Comparison of ENCODE assay signal across 24 cellular contexts in the genomic region with DNA sequence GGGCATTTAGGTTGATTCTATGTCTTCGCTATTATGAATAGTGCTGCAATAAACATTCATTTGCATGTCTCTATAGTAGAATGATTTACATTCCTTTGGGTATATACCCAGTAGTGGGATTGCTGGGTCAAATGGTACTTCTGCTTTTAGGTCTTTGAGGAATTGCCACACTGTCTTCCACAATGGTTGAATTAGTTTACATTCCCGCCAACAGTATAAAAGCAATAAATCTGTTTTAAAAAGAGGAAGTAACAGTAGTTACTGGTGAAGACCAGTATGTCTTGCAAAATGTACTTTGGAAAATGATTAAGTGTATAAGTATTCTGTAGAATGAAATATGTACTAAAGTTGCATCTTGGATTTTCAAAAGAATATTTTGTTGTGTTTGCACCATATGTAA.
"Had no signal": no experiment of that assay in that cellular context is flagged by ENCODE, and none has a peak within 500 bp of the region (broad histone marks: within the 10 kb centered on the region; RNA-seq: fewer than 3 reads in every experiment).

No MANE protein-coding gene starts in this region.

- DNase-seq: activated B cell treated with CpG ODN at 0.5 μM for 24 hours; activated CD4-positive, alpha-beta T cell treated with anti-CD3 and anti-CD28 coated beads for 1 hour; activated CD4-positive, alpha-beta T cell treated with anti-CD3 and anti-CD28 coated beads, Interleukin-2, amount 10 ng/mL, durations not matched to agents 24 days and 14 days; activated CD4-positive, alpha-beta T cell treated with anti-CD3 and anti-CD28 coated beads, Interleukin-2, amount 50 U/mL, for 48 hours; activated CD8-positive, alpha-beta memory T cell treated with anti-CD3 and anti-CD28 coated beads, Interleukin-2, amount 10 ng/mL, durations not matched to agents 7 days and 5 days; activated effector memory CD4-positive, alpha-beta T cell treated with anti-CD3 and anti-CD28 coated beads, Interleukin-2, amount 50 U/mL, for 16 hours; activated naive CD4-positive, alpha-beta T cell treated with Interleukin-2 at 50 U/mL for 16 hours; activated T-cell treated with anti-CD3 and anti-CD28 coated beads, Interleukin-2, amount 50 U/mL, for 24 hours; amygdala; cortex of kidney; KG1; NCI-H1092; NCI-H1930; NCI-H2107; NCI-H2171 treated with DMSO at 0.1 percent for 48 hours; NCI-H226; NCI-H526; NK-92 treated with Interleukin-12 subunit alpha and Interleukin-12 subunit beta, amount 100 ng/mL, for 24 hours; Peyer's patch; Right ventricle myocardium superior; SJCRH30; SK-N-SH; T-helper 17 cell; T-helper 9 cell had no signal

- ATAC-seq: activated CD8-positive, alpha-beta memory T cell treated with anti-CD3 and anti-CD28 coated beads, Interleukin-2, amount 10 ng/mL, durations not matched to agents 7 days and 5 days; T-helper 17 cell had no signal
